In the genomic region with DNA sequence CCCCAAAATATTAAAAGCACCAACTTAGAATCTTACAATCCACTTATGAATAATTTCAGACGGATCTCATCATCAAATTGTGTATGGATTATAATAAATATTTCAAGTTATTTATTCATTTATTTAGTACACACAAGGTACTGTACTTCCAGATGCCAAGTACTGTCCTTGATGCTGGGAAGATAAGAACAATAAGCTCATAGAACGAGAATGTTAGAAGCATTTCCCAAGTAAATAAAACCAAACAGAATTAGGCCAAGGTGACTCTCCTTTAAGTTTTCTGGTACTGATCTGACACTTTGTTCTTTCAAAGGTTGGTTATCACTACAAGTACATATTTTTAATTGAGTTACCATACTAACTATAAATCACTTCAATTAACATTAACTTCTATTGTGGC, we compare ENCODE assay signal across 17 cellular contexts.
A peak's percentile ranks its signal among the peaks of the same experiment; 100 is the strongest.
DNase-seq lines count a peak whose midpoint lies in the region; ATAC-seq, FAIRE-seq and TF ChIP-seq lines count a peak whose summit lies in the region.
"Had no signal": no experiment of that assay in that cellular context is flagged by ENCODE, and none has a peak within 500 bp of the region (broad histone marks: within the 10 kb centered on the region; RNA-seq: fewer than 3 reads in every experiment).

No MANE protein-coding gene starts in this region.

- H3K27me3 ChIP-seq in GM23248 (replicated peaks; ENCODE audit: insufficient read depth) (no peaks in the 10 kb centered on the region), adrenal gland (no peaks in the 10 kb centered on the region), pancreas (no peaks in the 10 kb centered on the region)

- no peaks in the 10 kb centered on the region for H4K20me1 ChIP-seq in GM23248 (ENCODE audit: insufficient read depth)

- FAIRE-seq in D721Med (lab: Jason Lieb, UNC) (peak; percentile 80), pancreas (lab: Jason Lieb, UNC) (peak; percentile 5)
- FAIRE-seq: G401.6, GM12892 had no signal

- H3K4me2 ChIP-seq in GM23248 (ENCODE audit: unreplicated experiment), result no peak overlapping the region
- H3K4me2 ChIP-seq: GM23338 had no signal

- 75 to 76% methylated on average over 2 of the region's 2 CpGs for WGBS in GM23248 (ENCODE audit: low coverage in 1 of 2, low lambda C conversion rate in 2 of 2, missing lambda C conversion rate in 2 of 2), 2 experiments
- 30 to 43% (median 41%) methylated on average over 2 of the region's 2 CpGs for WGBS in adrenal gland, 4 donors
- 15 to 33% methylated on average over 2 of the region's 2 CpGs for WGBS in pancreas, 2 donors

- 0 out of 2 replicates have a peak overlapping the region, but pooled peaks have one; percentile 1 for H2AFZ ChIP-seq in GM23248
- H2AFZ ChIP-seq: GM23338 had no signal

- DNase-seq in D721Med (ENCODE audit: insufficient read length, low spot score) (no peak), GM23248 (no peak), adrenal gland (no peak), pancreas (no peak), NCI-H1694 treated with DMSO at 0.1 percent for 48 hours (lab: John Stamatoyannopoulos, UW) (no peak)
- DNase-seq: C1 segment of cervical spinal cord; Calu3; CD4-positive, alpha-beta memory T cell; COR-L47; DMS153; DND-41; H9 had no signal

- H3K4me3 ChIP-seq in GM23248 (no peak overlapping the region), adrenal gland (no peak overlapping the region), pancreas (no peak overlapping the region)
- H3K4me3 ChIP-seq: GM23338 had no signal

- TF ChIP-seq CTCF in D721Med (IDR thresholded peaks at IDR 0.05; ENCODE audit: insufficient read depth, missing control alignments) (no peak), adrenal gland (IDR thresholded peaks at IDR 0.05) (no peak), pancreas (IDR thresholded peaks at IDR 0.05) (no peak)

- H3K9me3 ChIP-seq in GM23248 (ENCODE audit: low read depth) (no peaks in the 10 kb centered on the region), adrenal gland (replicated peaks in 1 of 3) (no peaks in the 10 kb centered on the region), pancreas (no peaks in the 10 kb centered on the region)

- ATAC-seq in pancreas (peak; percentile 67 to 85 (median 80)), HG02571 (IDR thresholded peaks at IDR 0.05; ENCODE audit: unreplicated experiment) (no peak)
- ATAC-seq: GM23338, HCT116 had no signal

- H3K36me3 ChIP-seq in GM23248 (ENCODE audit: low read depth) (no peaks in the 10 kb centered on the region), adrenal gland (replicated peaks in 1 of 2) (no peaks in the 10 kb centered on the region), pancreas (no peaks in the 10 kb centered on the region)

- intact Hi-C loops in adrenal gland (cut with DNase I), result no loop called here
- intact Hi-C loops in pancreas (cut with DNase I), result no loop called here

- in situ Hi-C loops in GM23248 (cut with MboI), result no loop called here

- no peaks in the 10 kb centered on the region for H3K9me2 ChIP-seq in GM23248 (ENCODE audit: insufficient read depth)

- no peak overlapping the region for H3K9ac ChIP-seq in GM23248

- H3K27ac ChIP-seq in GM23248 (no peak overlapping the region), adrenal gland (peak overlapping the region in 3 of 5 donors; percentile 6 to 47 (median 28)), pancreas (peak overlapping the region in 2 of 4 donors; percentile 15 to 42)

- H3K4me1 ChIP-seq in GM23248 (ENCODE audit: insufficient read depth) (peaks cover 6% of the 10 kb centered on the region; the same call in 1 of the 2 replicates), adrenal gland (replicated peaks in 1 of 2) (peaks cover 3 to 14% of the 10 kb centered on the region in 2 donors), pancreas (peaks cover 7 to 30% (median 15%) of the 10 kb centered on the region in 3 donors)

- no peak for TF ChIP-seq POLR2A in adrenal gland (IDR thresholded peaks at IDR 0.05)

- H3K79me2 ChIP-seq in GM23248 (ENCODE audit: insufficient read depth), result no peaks in the 10 kb centered on the region

- H3F3A ChIP-seq in GM23248 (ENCODE audit: insufficient read depth), result no peaks in the 10 kb centered on the region
